ENCODE assay signal across 24 cellular contexts in the genomic region with DNA sequence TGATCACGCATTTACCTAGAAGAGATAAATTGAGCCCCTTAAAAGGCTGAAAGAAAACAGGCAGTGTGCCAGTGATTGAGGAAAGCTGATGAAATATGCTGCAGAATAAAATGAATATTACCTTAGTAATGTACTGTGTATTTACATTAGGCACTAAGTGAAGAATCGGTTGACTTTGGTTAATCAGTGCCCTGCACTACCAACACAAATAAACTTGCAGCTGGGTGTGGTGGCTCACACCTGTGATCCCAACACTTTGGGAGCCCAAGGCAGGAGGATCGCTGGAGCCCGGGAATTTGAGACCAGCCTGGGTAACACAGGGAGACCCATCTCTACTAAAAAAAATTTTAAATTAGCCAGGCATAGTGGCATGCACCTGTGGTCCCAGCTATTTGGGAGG.
"Had no signal": no experiment of that assay in that cellular context is flagged by ENCODE, and none has a peak within 500 bp of the region (broad histone marks: within the 10 kb centered on the region; RNA-seq: fewer than 3 reads in every experiment).

No MANE protein-coding gene starts in this region.

- H3K4me1 Mint-ChIP-seq: memory B cell; stimulated activated naive B cell treated with anti-CD40 and anti-IgM and Interleukin-4, amounts not matched to agents 10 μg/mL and 1 μg/mL and 100 μg/mL, for 72 hours; stimulated activated naive CD8-positive, alpha-beta T cell treated with anti-CD3 and anti-CD28 coated beads, Interleukin-15, amount 100 ng/mL, for 72 hours had no signal

- ATAC-seq: gastroesophageal sphincter; lower lobe of right lung; natural killer cell treated with Interleukin-12 subunit alpha and Interleukin-12 subunit beta and Interleukin-15 and Interleukin-18, amount 100 ng/mL, for 72 hours; psoas muscle; right lobe of liver; stimulated activated naive B cell treated with anti-CD40 and anti-IgM and Interleukin-4, amounts not matched to agents 10 μg/mL and 1 μg/mL and 100 μg/mL, for 72 hours; stimulated activated naive CD8-positive, alpha-beta T cell treated with anti-CD3 and anti-CD28 coated beads, Interleukin-15, amount 100 ng/mL, for 72 hours had no signal

- H3K9me3 Mint-ChIP-seq: dendritic cell treated with granulocyte-macrophage colony-stimulating factor and Interleukin-4, amounts not matched to agents 40 ng/mL and 50 ng/mL, for 4 days; memory B cell; mesothelial cell of epicardium; natural killer cell treated with Interleukin-12 subunit alpha and Interleukin-12 subunit beta and Interleukin-15 and Interleukin-18, amount 100 ng/mL, for 72 hours; neural progenitor cell; stimulated activated naive B cell treated with anti-CD40 and anti-IgM and Interleukin-4, amounts not matched to agents 10 μg/mL and 1 μg/mL and 100 μg/mL, for 72 hours; stimulated activated naive CD8-positive, alpha-beta T cell treated with anti-CD3 and anti-CD28 coated beads, Interleukin-15, amount 100 ng/mL, for 72 hours had no signal

- H3K9me3 ChIP-seq: esophagus squamous epithelium, gastroesophageal sphincter, left ventricle myocardium inferior, lower lobe of right lung, psoas muscle, right lobe of liver, spleen, thoracic aorta had no signal

- DNase-seq: esophagus squamous epithelium; foreskin fibroblast; glutamatergic neuron; left ventricle myocardium inferior; lower lobe of right lung; nucleus accumbens; psoas muscle; retina; right lobe of liver; spleen; stimulated activated CD4-positive, alpha-beta T cell treated with anti-CD3 and anti-CD28 coated beads, Interleukin-15, amount 100 ng/mL, for 24 hours; stimulated activated CD4-positive, alpha-beta T cell treated with anti-CD3 and anti-CD28 coated beads, Interleukin-1b, Interleukin-23, amount 100 ng/mL, for 48 hours; stimulated activated CD4-positive, alpha-beta T cell treated with anti-CD3 and anti-CD28 coated beads, Interleukin-4, amount 100 ng/mL, for 24 hours; stimulated activated naive B cell treated with anti-CD40 and anti-IgM and Interleukin-4, amounts not matched to agents 10 μg/mL and 1 μg/mL and 100 μg/mL, for 72 hours; stimulated activated naive CD8-positive, alpha-beta T cell treated with anti-CD3 and anti-CD28 coated beads, Interleukin-15, amount 100 ng/mL, for 72 hours; trophoblast cell had no signal

- H3K4me3 Mint-ChIP-seq: dendritic cell treated with granulocyte-macrophage colony-stimulating factor and Interleukin-4, amounts not matched to agents 40 ng/mL and 50 ng/mL, for 4 days; memory B cell; mesothelial cell of epicardium; natural killer cell treated with Interleukin-12 subunit alpha and Interleukin-12 subunit beta and Interleukin-15 and Interleukin-18, amount 100 ng/mL, for 72 hours; neural progenitor cell; stimulated activated naive B cell treated with anti-CD40 and anti-IgM and Interleukin-4, amounts not matched to agents 10 μg/mL and 1 μg/mL and 100 μg/mL, for 72 hours; stimulated activated naive CD8-positive, alpha-beta T cell treated with anti-CD3 and anti-CD28 coated beads, Interleukin-15, amount 100 ng/mL, for 72 hours had no signal

- H3K27ac Mint-ChIP-seq: dendritic cell treated with granulocyte-macrophage colony-stimulating factor and Interleukin-4, amounts not matched to agents 40 ng/mL and 50 ng/mL, for 4 days; memory B cell; mesothelial cell of epicardium; natural killer cell treated with Interleukin-12 subunit alpha and Interleukin-12 subunit beta and Interleukin-15 and Interleukin-18, amount 100 ng/mL, for 72 hours; neural progenitor cell; stimulated activated naive B cell treated with anti-CD40 and anti-IgM and Interleukin-4, amounts not matched to agents 10 μg/mL and 1 μg/mL and 100 μg/mL, for 72 hours; stimulated activated naive CD8-positive, alpha-beta T cell treated with anti-CD3 and anti-CD28 coated beads, Interleukin-15, amount 100 ng/mL, for 72 hours had no signal

- H3K27ac ChIP-seq: esophagus squamous epithelium, gastroesophageal sphincter, left ventricle myocardium inferior, lower lobe of right lung, neural progenitor cell, parathyroid adenoma, psoas muscle, right lobe of liver, spleen, thoracic aorta had no signal

- H3K36me3 Mint-ChIP-seq: mesothelial cell of epicardium; natural killer cell treated with Interleukin-12 subunit alpha and Interleukin-12 subunit beta and Interleukin-15 and Interleukin-18, amount 100 ng/mL, for 72 hours; neural progenitor cell had no signal

- H3K27me3 ChIP-seq: esophagus squamous epithelium, gastroesophageal sphincter, neural progenitor cell, right lobe of liver, spleen had no signal

- H3K27me3 Mint-ChIP-seq: dendritic cell treated with granulocyte-macrophage colony-stimulating factor and Interleukin-4, amounts not matched to agents 40 ng/mL and 50 ng/mL, for 4 days; memory B cell; natural killer cell treated with Interleukin-12 subunit alpha and Interleukin-12 subunit beta and Interleukin-15 and Interleukin-18, amount 100 ng/mL, for 72 hours; stimulated activated naive B cell treated with anti-CD40 and anti-IgM and Interleukin-4, amounts not matched to agents 10 μg/mL and 1 μg/mL and 100 μg/mL, for 72 hours; stimulated activated naive CD8-positive, alpha-beta T cell treated with anti-CD3 and anti-CD28 coated beads, Interleukin-15, amount 100 ng/mL, for 72 hours had no signal

- H3K36me3 ChIP-seq: esophagus squamous epithelium, gastroesophageal sphincter, left ventricle myocardium inferior, lower lobe of right lung, neural progenitor cell, right lobe of liver, thoracic aorta had no signal

- H3K4me3 ChIP-seq: esophagus squamous epithelium, gastroesophageal sphincter, left ventricle myocardium inferior, lower lobe of right lung, neural progenitor cell, psoas muscle, right lobe of liver, spleen, thoracic aorta had no signal
